ENCODE assay signal across 8 cellular contexts in genomic region chr3:123723527-123724168, GRCh38.
A peak's percentile ranks its signal among the peaks of the same experiment; 100 is the strongest.
DNase-seq lines count a peak whose midpoint lies in the region; ATAC-seq, FAIRE-seq and TF ChIP-seq lines count a peak whose summit lies in the region.
"Had no signal": no experiment of that assay in that cellular context is flagged by ENCODE, and none has a peak within 500 bp of the region (broad histone marks: within the 10 kb centered on the region; RNA-seq: fewer than 3 reads in every experiment).

No MANE protein-coding gene starts in this region.

- CTCF ChIA-PET in activated CD8-positive, alpha-beta memory T cell treated with anti-CD3 and anti-CD28 coated beads, Interleukin-2, amount 10 ng/mL, durations not matched to agents 7 days and 5 days (lab: Charles Lee) = interaction anchor here (0.6 to 3.0 kb wide), 18 partner anchors 9 to 386 kb away, joined by 3 to 38 read pairs (median 3); no protein-coding TSS in a partner anchor

- H3K27ac Mint-ChIP-seq in activated CD8-positive, alpha-beta memory T cell treated with anti-CD3 and anti-CD28 coated beads, Interleukin-2, amount 10 ng/mL, durations not matched to agents 7 days and 5 days = no peak overlapping the region
- no peak overlapping the region for H3K27ac Mint-ChIP-seq in naive thymus-derived CD8-positive, alpha-beta T cell

- H3K27me3 ChIP-seq in GM06990 (replicated peaks; ENCODE audit: control insufficient read depth, insufficient read depth, low read length) (no peaks in the 10 kb centered on the region; the same call in 1 of the 2 replicates), HL-60 (ENCODE audit: insufficient read depth, poor library complexity, severe bottlenecking) (no peaks in the 10 kb centered on the region), esophagus squamous epithelium (peaks cover 0 to 3% (median 0%) of the 10 kb centered on the region in 4 donors)

- POLR2A ChIA-PET in naive thymus-derived CD8-positive, alpha-beta T cell (lab: Charles Lee) = no interaction called here

- WGBS in esophagus squamous epithelium, 2 donors = 12% methylated on average over 8 to 9 of the region's 9 CpGs

- H3K4me1 ChIP-seq in esophagus squamous epithelium = peaks cover 12 to 41% (median 18%) of the 10 kb centered on the region in 3 donors

- H3K36me3 ChIP-seq in GM06990 (ENCODE audit: control insufficient read depth, insufficient read depth, low read length) (no peaks in the 10 kb centered on the region), esophagus squamous epithelium (no peaks in the 10 kb centered on the region)

- no peak overlapping the region for H3K4me3 ChIP-seq in GM06990 (replicated peaks; ENCODE audit: low read depth, low read length)
- H3K4me3 ChIP-seq in HL-60 (replicated peaks; ENCODE audit: insufficient read depth, low read length) = no peak overlapping the region
- no peak overlapping the region for H3K4me3 ChIP-seq in esophagus squamous epithelium

- no peaks in the 10 kb centered on the region for H3K4me1 Mint-ChIP-seq in activated CD8-positive, alpha-beta memory T cell treated with anti-CD3 and anti-CD28 coated beads, Interleukin-2, amount 10 ng/mL, durations not matched to agents 7 days and 5 days
- H3K4me1 Mint-ChIP-seq in naive thymus-derived CD8-positive, alpha-beta T cell = peaks cover 0 to 4% (median 2%) of the 10 kb centered on the region in 4 donors

- H3K27ac ChIP-seq in HL-60 (replicated peaks) (no peak overlapping the region), esophagus squamous epithelium (peak overlapping the region in 2 of 4 donors; percentile 24 to 36)
- H3K27ac ChIP-seq: epithelial cell of prostate had no signal

- peak; percentile 91 for FAIRE-seq in urothelium cell line (lab: Jason Lieb, UNC)

- no peaks in the 10 kb centered on the region for H3K9me3 Mint-ChIP-seq in activated CD8-positive, alpha-beta memory T cell treated with anti-CD3 and anti-CD28 coated beads, Interleukin-2, amount 10 ng/mL, durations not matched to agents 7 days and 5 days (ENCODE audit: low read depth)
- no peaks in the 10 kb centered on the region for H3K9me3 Mint-ChIP-seq in naive thymus-derived CD8-positive, alpha-beta T cell

- ATAC-seq in activated CD8-positive, alpha-beta memory T cell treated with anti-CD3 and anti-CD28 coated beads, Interleukin-2, amount 10 ng/mL, durations not matched to agents 7 days and 5 days = peak; percentile 85
- ATAC-seq in naive thymus-derived CD8-positive, alpha-beta T cell = peak; percentile 57 to 62

- no peaks in the 10 kb centered on the region for H3K9me3 ChIP-seq in esophagus squamous epithelium

- intact Hi-C loops in esophagus squamous epithelium (cut with DNase I) = no loop called here

- peak; percentile 18 for DNase-seq in GM06990 (ENCODE audit: extremely low read depth, insufficient read length)
- DNase-seq in HL-60 (ENCODE audit: low read depth in 1 of 2, low spot score in 1 of 2) = peak; percentile 28 to 71
- peak; percentile 95 for DNase-seq in NCI-H82 (lab: John Stamatoyannopoulos, UW)
- DNase-seq in activated CD8-positive, alpha-beta memory T cell treated with anti-CD3 and anti-CD28 coated beads, Interleukin-2, amount 10 ng/mL, durations not matched to agents 7 days and 5 days = peak; percentile 71
- no peak for DNase-seq in esophagus squamous epithelium (lab: John Stamatoyannopoulos, UW)
- DNase-seq in naive thymus-derived CD8-positive, alpha-beta T cell = peak in 8 of 10 donors; percentile 10 to 54 (median 27)
- peak; percentile 88 for DNase-seq in urothelium cell line (ENCODE audit: low spot score)

- TF ChIP-seq POLR2A in esophagus squamous epithelium (IDR thresholded peaks at IDR 0.05) = no peak

- TF ChIP-seq CTCF in GM06990 (IDR thresholded peaks at IDR 0.05; ENCODE audit: insufficient read depth, low read length, poor library complexity, severe bottlenecking) (peak; percentile 80), HL-60 (IDR thresholded peaks at IDR 0.05; ENCODE audit: insufficient read depth, low read length) (peak; percentile 87), esophagus squamous epithelium (IDR thresholded peaks at IDR 0.05) (peak in 5 of 6 experiments; percentile 75 to 84 (median 79))

- H3K27me3 Mint-ChIP-seq in activated CD8-positive, alpha-beta memory T cell treated with anti-CD3 and anti-CD28 coated beads, Interleukin-2, amount 10 ng/mL, durations not matched to agents 7 days and 5 days = peaks cover 19% of the 10 kb centered on the region
- peaks cover 5 to 22% (median 6%) of the 10 kb centered on the region in 5 donors for H3K27me3 Mint-ChIP-seq in naive thymus-derived CD8-positive, alpha-beta T cell

- no peak overlapping the region for H3K4me3 Mint-ChIP-seq in activated CD8-positive, alpha-beta memory T cell treated with anti-CD3 and anti-CD28 coated beads, Interleukin-2, amount 10 ng/mL, durations not matched to agents 7 days and 5 days
- H3K4me3 Mint-ChIP-seq in naive thymus-derived CD8-positive, alpha-beta T cell = no peak overlapping the region

- H3K36me3 Mint-ChIP-seq in activated CD8-positive, alpha-beta memory T cell treated with anti-CD3 and anti-CD28 coated beads, Interleukin-2, amount 10 ng/mL, durations not matched to agents 7 days and 5 days = no peaks in the 10 kb centered on the region
- no peaks in the 10 kb centered on the region for H3K36me3 Mint-ChIP-seq in naive thymus-derived CD8-positive, alpha-beta T cell
